8 cellular contexts compared by ENCODE assay signal in genomic region chr10:99435986-99436633, GRCh38. TPM values are rescaled to one million over a fixed set of nuclear protein-coding genes. Genes with fewer than 3 reads are reported as not detected.
A peak's percentile ranks its signal among the peaks of the same experiment; 100 is the strongest.
DNase-seq lines count a peak whose midpoint lies in the region; ATAC-seq and TF ChIP-seq lines count a peak whose summit lies in the region.

No MANE protein-coding gene starts in this region.

- intact Hi-C loops in activated CD8-positive, alpha-beta T cell treated with anti-CD3 and anti-CD28 coated beads for 36 hours (cut with micrococcal nuclease) = loop anchor here (10.0 kb wide), 1 partner anchor 119 kb away; no protein-coding TSS in a partner anchor
- intact Hi-C loops in testis (cut with DNase I; ENCODE audit: low total_unique reads) = loop anchor here (10.0 kb wide), 1 partner anchor 189 kb away; the partner anchor contains the start of gene SLC25A28

- H3K9me3 ChIP-seq in BE2C (no peaks in the 10 kb centered on the region), testis (no peaks in the 10 kb centered on the region)

- no peaks in the 10 kb centered on the region for H3K27me3 Mint-ChIP-seq in activated CD8-positive, alpha-beta T cell treated with anti-CD3 and anti-CD28 coated beads for 36 hours

- TF ChIP-seq CTCF in BE2C (IDR thresholded peaks at IDR 0.05; ENCODE audit: low read depth, low read length) (peak; percentile 56), testis (IDR thresholded peaks at IDR 0.05) (peak; percentile 46 to 54 (median 53))
- TF ChIP-seq CTCF in activated CD8-positive, alpha-beta T cell treated with anti-CD3 and anti-CD28 coated beads for 36 hours (IDR thresholded peaks at IDR 0.05) = peak; percentile 72

- no peaks in the 10 kb centered on the region for H3K27me3 ChIP-seq in BE2C
- no peaks in the 10 kb centered on the region for H3K27me3 ChIP-seq in testis

- peaks cover 5% of the 10 kb centered on the region for H3K36me3 Mint-ChIP-seq in activated CD8-positive, alpha-beta T cell treated with anti-CD3 and anti-CD28 coated beads for 36 hours (ENCODE audit: low read depth)

- TF ChIP-seq POLR2A in testis (IDR thresholded peaks at IDR 0.05) = no peak

- CTCF ChIA-PET in activated CD8-positive, alpha-beta T cell treated with anti-CD3 and anti-CD28 coated beads for 36 hours (lab: Charles Lee) = interaction anchor here (0.7 to 4.3 kb wide), 39 partner anchors 9 to 278 kb away, joined by 3 to 64 read pairs (median 5); partner anchors contain the start of genes ENTPD7 and NKX2-3

- peaks cover 17% of the 10 kb centered on the region for H3K4me1 Mint-ChIP-seq in activated CD8-positive, alpha-beta T cell treated with anti-CD3 and anti-CD28 coated beads for 36 hours (ENCODE audit: low read depth)

- 38 to 44% methylated on average over 5 of the region's 5 CpGs for WGBS in testis, 2 donors

- H3K27ac Mint-ChIP-seq in activated CD8-positive, alpha-beta T cell treated with anti-CD3 and anti-CD28 coated beads for 36 hours = no peak overlapping the region

- H3K4me3 Mint-ChIP-seq in activated CD8-positive, alpha-beta T cell treated with anti-CD3 and anti-CD28 coated beads for 36 hours = no peak overlapping the region

- H3K36me3 ChIP-seq in BE2C (no peaks in the 10 kb centered on the region; the same call in 1 of the 2 replicates), testis (ENCODE audit: low read depth, missing control alignments) (no peaks in the 10 kb centered on the region)

- no peak overlapping the region for H3K27ac ChIP-seq in testis

- no peak overlapping the region for H3K4me3 ChIP-seq in BE2C (ENCODE audit: low read depth, low read length)
- H3K4me3 ChIP-seq in testis = no peak overlapping the region

- DNase-seq in BE2C = no peak
- DNase-seq in NCI-H2029 treated with DMSO at 0.1 percent for 48 hours (lab: John Stamatoyannopoulos, UW) = peak; percentile 24
- no peak for DNase-seq in activated CD8-positive, alpha-beta T cell treated with anti-CD3 and anti-CD28 coated beads for 36 hours
- DNase-seq in inferior parietal cortex (ENCODE audit: extremely low spot score) = peak; percentile 90
- no peak for DNase-seq in testis

- POLR2A ChIA-PET in activated CD8-positive, alpha-beta T cell treated with anti-CD3 and anti-CD28 coated beads for 36 hours (lab: Charles Lee) = interaction anchor here (1.4 to 1.5 kb wide), 2 partner anchors 176 to 223 kb away, joined by 3 to 6 read pairs; partner anchors contain the start of gene ENTPD7

- H3K4me1 ChIP-seq in BE2C = no peaks in the 10 kb centered on the region
- H3K4me1 ChIP-seq in testis = peaks cover 3% of the 10 kb centered on the region

- no peaks in the 10 kb centered on the region for H3K9me3 Mint-ChIP-seq in activated CD8-positive, alpha-beta T cell treated with anti-CD3 and anti-CD28 coated beads for 36 hours

- peak; percentile 57 for ATAC-seq in GM19395 (IDR thresholded peaks at IDR 0.05; ENCODE audit: unreplicated experiment)
- ATAC-seq in activated CD8-positive, alpha-beta T cell treated with anti-CD3 and anti-CD28 coated beads for 36 hours = no peak
- ATAC-seq in HG02759 (IDR thresholded peaks at IDR 0.05; ENCODE audit: unreplicated experiment) = no peak
- ATAC-seq in HG02970 (IDR thresholded peaks at IDR 0.05; ENCODE audit: low FRiP score, unreplicated experiment) = no peak

RNA-seq across cellular contexts. Expression of gene GOT1, which starts 5.7 kb away (rescaled TPM):
- polyA plus RNA-seq in BE2C (2012; ENCODE audit: insufficient read depth, insufficient read length, low read depth) = 89.3 TPM
- total RNA-seq in activated CD8-positive, alpha-beta T cell treated with anti-CD3 and anti-CD28 coated beads for 36 hours = 10 to 100 TPM; 48.7 to 51.5 TPM
- 10 to 100 TPM; 34.3 to 38.3 TPM for total RNA-seq in testis
- polyA plus RNA-seq in testis (ENCODE audit: insufficient read depth, low read depth, low replicate concordance) = 121 TPM

Comparison
In these comparisons a context has a peak if more than half of its experiments do, and no peak if none do; other contexts are left out.
1. DNase-seq: peak in NCI-H2029 treated with DMSO at 0.1 percent for 48 hours (single experiment) and inferior parietal cortex (single experiment); none in BE2C (single experiment), activated CD8-positive, alpha-beta T cell treated with anti-CD3 and anti-CD28 coated beads for 36 hours (single experiment) and testis (single experiment).
2. Peak in every context shown above with its lines, with median percentiles within 50 percentile points of each other: CTCF ChIP-seq.